Comparison of ENCODE assay signal across 2 cellular contexts in the genomic region with DNA sequence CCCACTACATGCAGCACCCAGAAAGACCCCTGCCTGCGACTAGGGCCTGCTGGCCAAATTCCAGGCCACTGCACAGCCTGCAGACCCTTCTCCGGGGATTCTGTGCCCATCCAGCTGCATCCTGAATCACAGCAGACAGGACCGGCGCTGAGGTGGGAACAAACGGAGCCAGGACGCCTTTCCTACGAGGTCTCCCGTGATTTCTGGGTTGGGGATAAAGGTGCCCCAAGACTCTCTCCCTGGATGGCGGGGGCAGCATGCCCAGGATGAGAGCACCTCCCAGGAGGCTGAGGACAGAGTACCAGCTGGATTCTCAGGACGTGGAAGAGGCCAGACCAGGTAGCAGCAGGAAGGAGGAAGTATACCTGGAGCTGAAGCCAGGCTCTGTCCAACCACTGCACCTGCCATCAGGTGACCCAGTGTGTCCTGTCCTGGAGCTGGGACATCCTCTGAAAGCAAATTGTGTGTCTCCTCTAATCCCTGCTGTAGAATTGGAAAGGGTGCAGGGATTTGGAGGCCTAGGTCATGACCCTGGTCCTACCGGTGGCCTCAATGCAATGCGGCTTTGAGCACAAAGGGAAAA.
TF ChIP-seq lines count a peak whose summit lies in the region.

No MANE protein-coding gene starts in this region.

TF ChIP-seq in HepG2, 621 proteins besides CTCF, POLR2A, EP300 and RAD21 (continues in another document):
- TF ChIP-seq, protein P1, sequence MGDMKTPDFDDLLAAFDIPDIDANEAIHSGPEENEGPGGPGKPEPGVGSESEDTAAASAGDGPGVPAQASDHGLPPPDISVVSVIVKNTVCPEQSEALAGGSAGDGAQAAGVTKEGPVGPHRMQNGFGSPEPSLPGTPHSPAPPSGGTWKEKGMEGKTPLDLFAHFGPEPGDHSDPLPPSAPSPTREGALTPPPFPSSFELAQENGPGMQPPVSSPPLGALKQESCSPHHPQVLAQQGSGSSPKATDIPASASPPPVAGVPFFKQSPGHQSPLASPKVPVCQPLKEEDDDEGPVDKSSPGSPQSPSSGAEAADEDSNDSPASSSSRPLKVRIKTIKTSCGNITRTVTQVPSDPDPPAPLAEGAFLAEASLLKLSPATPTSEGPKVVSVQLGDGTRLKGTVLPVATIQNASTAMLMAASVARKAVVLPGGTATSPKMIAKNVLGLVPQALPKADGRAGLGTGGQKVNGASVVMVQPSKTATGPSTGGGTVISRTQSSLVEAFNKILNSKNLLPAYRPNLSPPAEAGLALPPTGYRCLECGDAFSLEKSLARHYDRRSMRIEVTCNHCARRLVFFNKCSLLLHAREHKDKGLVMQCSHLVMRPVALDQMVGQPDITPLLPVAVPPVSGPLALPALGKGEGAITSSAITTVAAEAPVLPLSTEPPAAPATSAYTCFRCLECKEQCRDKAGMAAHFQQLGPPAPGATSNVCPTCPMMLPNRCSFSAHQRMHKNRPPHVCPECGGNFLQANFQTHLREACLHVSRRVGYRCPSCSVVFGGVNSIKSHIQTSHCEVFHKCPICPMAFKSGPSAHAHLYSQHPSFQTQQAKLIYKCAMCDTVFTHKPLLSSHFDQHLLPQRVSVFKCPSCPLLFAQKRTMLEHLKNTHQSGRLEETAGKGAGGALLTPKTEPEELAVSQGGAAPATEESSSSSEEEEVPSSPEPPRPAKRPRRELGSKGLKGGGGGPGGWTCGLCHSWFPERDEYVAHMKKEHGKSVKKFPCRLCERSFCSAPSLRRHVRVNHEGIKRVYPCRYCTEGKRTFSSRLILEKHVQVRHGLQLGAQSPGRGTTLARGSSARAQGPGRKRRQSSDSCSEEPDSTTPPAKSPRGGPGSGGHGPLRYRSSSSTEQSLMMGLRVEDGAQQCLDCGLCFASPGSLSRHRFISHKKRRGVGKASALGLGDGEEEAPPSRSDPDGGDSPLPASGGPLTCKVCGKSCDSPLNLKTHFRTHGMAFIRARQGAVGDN (CRISPR knock-in tag; IDR thresholded peaks at IDR 0.05): peak; percentile 35; the same call in 1 of the 2 replicates
- no peak for TF ChIP-seq SRY (CRISPR knock-in tag; IDR thresholded peaks at IDR 0.05)
- TF ChIP-seq ZNF350 (CRISPR knock-in tag; IDR thresholded peaks at IDR 0.05; ENCODE audit: borderline replicate concordance, low read depth): peak; percentile 12; the same call in 1 of the 2 replicates
- TF ChIP-seq, protein P2, sequence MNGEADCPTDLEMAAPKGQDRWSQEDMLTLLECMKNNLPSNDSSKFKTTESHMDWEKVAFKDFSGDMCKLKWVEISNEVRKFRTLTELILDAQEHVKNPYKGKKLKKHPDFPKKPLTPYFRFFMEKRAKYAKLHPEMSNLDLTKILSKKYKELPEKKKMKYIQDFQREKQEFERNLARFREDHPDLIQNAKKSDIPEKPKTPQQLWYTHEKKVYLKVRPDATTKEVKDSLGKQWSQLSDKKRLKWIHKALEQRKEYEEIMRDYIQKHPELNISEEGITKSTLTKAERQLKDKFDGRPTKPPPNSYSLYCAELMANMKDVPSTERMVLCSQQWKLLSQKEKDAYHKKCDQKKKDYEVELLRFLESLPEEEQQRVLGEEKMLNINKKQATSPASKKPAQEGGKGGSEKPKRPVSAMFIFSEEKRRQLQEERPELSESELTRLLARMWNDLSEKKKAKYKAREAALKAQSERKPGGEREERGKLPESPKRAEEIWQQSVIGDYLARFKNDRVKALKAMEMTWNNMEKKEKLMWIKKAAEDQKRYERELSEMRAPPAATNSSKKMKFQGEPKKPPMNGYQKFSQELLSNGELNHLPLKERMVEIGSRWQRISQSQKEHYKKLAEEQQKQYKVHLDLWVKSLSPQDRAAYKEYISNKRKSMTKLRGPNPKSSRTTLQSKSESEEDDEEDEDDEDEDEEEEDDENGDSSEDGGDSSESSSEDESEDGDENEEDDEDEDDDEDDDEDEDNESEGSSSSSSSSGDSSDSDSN (CRISPR knock-in tag; IDR thresholded peaks at IDR 0.05): 0 out of 2 replicates have a peak, but pooled peaks have one; percentile 28
- 0 out of 2 replicates have a peak, but pooled peaks have one; percentile 60 for TF ChIP-seq ZNF333 (CRISPR knock-in tag; IDR thresholded peaks at IDR 0.05; ENCODE audit: borderline replicate concordance)
- TF ChIP-seq GABPB1 (CRISPR knock-in tag; IDR thresholded peaks at IDR 0.05): no peak
- TF ChIP-seq, protein P3, sequence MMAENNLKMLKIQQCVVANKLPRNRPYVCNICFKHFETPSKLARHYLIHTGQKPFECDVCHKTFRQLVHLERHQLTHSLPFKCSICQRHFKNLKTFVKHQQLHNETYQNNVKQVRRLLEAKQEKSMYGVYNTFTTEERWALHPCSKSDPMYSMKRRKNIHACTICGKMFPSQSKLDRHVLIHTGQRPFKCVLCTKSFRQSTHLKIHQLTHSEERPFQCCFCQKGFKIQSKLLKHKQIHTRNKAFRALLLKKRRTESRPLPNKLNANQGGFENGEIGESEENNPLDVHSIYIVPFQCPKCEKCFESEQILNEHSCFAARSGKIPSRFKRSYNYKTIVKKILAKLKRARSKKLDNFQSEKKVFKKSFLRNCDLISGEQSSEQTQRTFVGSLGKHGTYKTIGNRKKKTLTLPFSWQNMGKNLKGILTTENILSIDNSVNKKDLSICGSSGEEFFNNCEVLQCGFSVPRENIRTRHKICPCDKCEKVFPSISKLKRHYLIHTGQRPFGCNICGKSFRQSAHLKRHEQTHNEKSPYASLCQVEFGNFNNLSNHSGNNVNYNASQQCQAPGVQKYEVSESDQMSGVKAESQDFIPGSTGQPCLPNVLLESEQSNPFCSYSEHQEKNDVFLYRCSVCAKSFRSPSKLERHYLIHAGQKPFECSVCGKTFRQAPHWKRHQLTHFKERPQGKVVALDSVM (CRISPR knock-in tag; IDR thresholded peaks at IDR 0.05): 0 out of 2 replicates have a peak, but pooled peaks have one; percentile 7
- 0 out of 2 replicates have a peak, but pooled peaks have one; percentile 23 for TF ChIP-seq ADNP (CRISPR knock-in tag; IDR thresholded peaks at IDR 0.05)
- TF ChIP-seq ZMYM4 (CRISPR knock-in tag; IDR thresholded peaks at IDR 0.05): 0 out of 2 replicates have a peak, but pooled peaks have one; percentile 16
- 0 out of 2 replicates have a peak, but pooled peaks have one; percentile 60 for TF ChIP-seq ZNF839 (CRISPR knock-in tag; IDR thresholded peaks at IDR 0.05; ENCODE audit: borderline replicate concordance)
- no peak for TF ChIP-seq ZIK1 (CRISPR knock-in tag; IDR thresholded peaks at IDR 0.05; ENCODE audit: borderline replicate concordance, low read depth)

TF ChIP-seq in liver, 16 proteins besides CTCF, POLR2A, EP300 and RAD21:
- no peak for TF ChIP-seq FOXA1 (IDR thresholded peaks at IDR 0.05)
- TF ChIP-seq GABPA (IDR thresholded peaks at IDR 0.05 in 1 of 2, conservative IDR thresholded peaks at IDR 0.05 in 1 of 2): no peak
- no peak for TF ChIP-seq JUND (IDR thresholded peaks at IDR 0.05)
- TF ChIP-seq YY1 (IDR thresholded peaks at IDR 0.05): no peak
- TF ChIP-seq EGR1 (IDR thresholded peaks at IDR 0.05; ENCODE audit: low read depth in 2 of 2): no peak
- peak in 1 of 2 donors; percentile 19 for TF ChIP-seq HNF4A (conservative IDR thresholded peaks at IDR 0.05)
- TF ChIP-seq TAF1 (conservative IDR thresholded peaks at IDR 0.05): no peak
- TF ChIP-seq SP1 (IDR thresholded peaks at IDR 0.05): no peak
- TF ChIP-seq, protein P4, sequence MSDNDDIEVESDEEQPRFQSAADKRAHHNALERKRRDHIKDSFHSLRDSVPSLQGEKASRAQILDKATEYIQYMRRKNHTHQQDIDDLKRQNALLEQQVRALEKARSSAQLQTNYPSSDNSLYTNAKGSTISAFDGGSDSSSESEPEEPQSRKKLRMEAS (IDR thresholded peaks at IDR 0.05): no peak
- TF ChIP-seq RXRA (IDR thresholded peaks at IDR 0.05): peak; percentile 10 to 31
- no peak for TF ChIP-seq NR2F2 (IDR thresholded peaks at IDR 0.05)
- no peak for TF ChIP-seq HNF4G (IDR thresholded peaks at IDR 0.05)
- TF ChIP-seq, protein P5, sequence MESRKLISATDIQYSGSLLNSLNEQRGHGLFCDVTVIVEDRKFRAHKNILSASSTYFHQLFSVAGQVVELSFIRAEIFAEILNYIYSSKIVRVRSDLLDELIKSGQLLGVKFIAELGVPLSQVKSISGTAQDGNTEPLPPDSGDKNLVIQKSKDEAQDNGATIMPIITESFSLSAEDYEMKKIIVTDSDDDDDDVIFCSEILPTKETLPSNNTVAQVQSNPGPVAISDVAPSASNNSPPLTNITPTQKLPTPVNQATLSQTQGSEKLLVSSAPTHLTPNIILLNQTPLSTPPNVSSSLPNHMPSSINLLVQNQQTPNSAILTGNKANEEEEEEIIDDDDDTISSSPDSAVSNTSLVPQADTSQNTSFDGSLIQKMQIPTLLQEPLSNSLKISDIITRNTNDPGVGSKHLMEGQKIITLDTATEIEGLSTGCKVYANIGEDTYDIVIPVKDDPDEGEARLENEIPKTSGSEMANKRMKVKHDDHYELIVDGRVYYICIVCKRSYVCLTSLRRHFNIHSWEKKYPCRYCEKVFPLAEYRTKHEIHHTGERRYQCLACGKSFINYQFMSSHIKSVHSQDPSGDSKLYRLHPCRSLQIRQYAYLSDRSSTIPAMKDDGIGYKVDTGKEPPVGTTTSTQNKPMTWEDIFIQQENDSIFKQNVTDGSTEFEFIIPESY (IDR thresholded peaks at IDR 0.05): no peak
TF ChIP-seq in liver: peak in this region for 2.
